14 cellular contexts compared by ENCODE assay signal in the genomic region with DNA sequence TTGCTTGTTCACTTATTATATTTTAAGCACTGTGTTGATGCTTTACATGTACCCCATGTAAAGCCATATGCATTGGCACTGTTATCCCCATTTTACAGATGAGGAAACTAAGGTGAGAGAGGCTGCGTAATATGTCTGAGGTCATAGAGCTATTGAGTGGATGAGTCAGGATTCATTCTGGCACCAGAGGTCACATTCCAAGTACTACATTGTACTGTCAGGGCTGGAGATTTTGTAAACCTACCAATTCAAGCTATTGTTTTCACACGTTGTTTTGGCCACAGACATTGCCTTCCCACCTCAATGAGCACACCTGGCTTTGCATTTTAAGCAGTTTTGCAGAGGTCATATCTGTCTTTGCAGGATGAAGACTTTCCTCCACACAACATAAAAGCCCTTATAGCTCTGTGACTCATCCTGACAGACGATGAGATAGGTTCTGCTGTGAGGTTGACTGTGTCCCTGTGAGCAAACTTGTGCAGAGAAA. TPM values are rescaled to one million over a fixed set of nuclear protein-coding genes. Genes with fewer than 3 reads are reported as not detected.
DNase-seq lines count a peak whose midpoint lies in the region; ATAC-seq, FAIRE-seq and TF ChIP-seq lines count a peak whose summit lies in the region.
"Had no signal": no experiment of that assay in that cellular context is flagged by ENCODE, and none has a peak within 500 bp of the region (broad histone marks: within the 10 kb centered on the region; RNA-seq: fewer than 3 reads in every experiment).

No MANE protein-coding gene starts in this region.

- no peaks in the 10 kb centered on the region for H3K36me3 ChIP-seq in bronchial epithelial cell (ENCODE audit: control insufficient read depth, insufficient read depth, low read length)
- H3K36me3 ChIP-seq in MM.1S (replicated peaks; ENCODE audit: insufficient read depth, low read length) = no peaks in the 10 kb centered on the region
- no peaks in the 10 kb centered on the region for H3K36me3 ChIP-seq in gastroesophageal sphincter
- H3K36me3 ChIP-seq: Peyer's patch, right lobe of liver had no signal

- peak; percentile 70 for FAIRE-seq in bronchial epithelial cell (lab: Jason Lieb, UNC)
- FAIRE-seq: GM18507 had no signal

- WGBS in gastroesophageal sphincter (ENCODE audit: low coverage in 1 of 2), 2 donors = 65 to 67% methylated on average over 3 of the region's 3 CpGs

- no peak for TF ChIP-seq POLR2A in gastroesophageal sphincter (IDR thresholded peaks at IDR 0.05)

- H3K9me2 ChIP-seq in MM.1S (replicated peaks; ENCODE audit: insufficient read depth, low read length) = no peaks in the 10 kb centered on the region

- no peaks in the 10 kb centered on the region for H3K79me2 ChIP-seq in MM.1S (ENCODE audit: low read length)

- H3K4me3 ChIP-seq in bronchial epithelial cell (ENCODE audit: low read depth, low read length) = no peak overlapping the region
- H3K4me3 ChIP-seq in MM.1S (ENCODE audit: low read length) = no peak overlapping the region
- no peak overlapping the region for H3K4me3 ChIP-seq in gastroesophageal sphincter
- H3K4me3 ChIP-seq: Peyer's patch, right lobe of liver had no signal

- no peak overlapping the region for H3K27ac ChIP-seq in MM.1S (ENCODE audit: low read length)
- H3K27ac ChIP-seq in gastroesophageal sphincter = no peak overlapping the region
- H3K27ac ChIP-seq: Peyer's patch, right lobe of liver had no signal

- H3K4me1 ChIP-seq in MM.1S (ENCODE audit: low read length) (no peaks in the 10 kb centered on the region), gastroesophageal sphincter (peaks cover 0 to 19% (median 4%) of the 10 kb centered on the region in 3 donors)
- H3K4me1 ChIP-seq: Peyer's patch, right lobe of liver had no signal

- intact Hi-C loops in left colon (cut with DNase I, micrococcal nuclease) = no loop called here

- no peaks in the 10 kb centered on the region for H3F3A ChIP-seq in MM.1S (ENCODE audit: insufficient read depth, low read length)

- H3K9me3 ChIP-seq in MM.1S (replicated peaks; ENCODE audit: insufficient read depth, low read length) = no peaks in the 10 kb centered on the region
- no peaks in the 10 kb centered on the region for H3K9me3 ChIP-seq in gastroesophageal sphincter
- H3K9me3 ChIP-seq: Peyer's patch, right lobe of liver had no signal

- no peak for TF ChIP-seq CTCF in bronchial epithelial cell (IDR thresholded peaks at IDR 0.05; ENCODE audit: insufficient read depth, low read length, severe bottlenecking)
- TF ChIP-seq CTCF in MM.1S (IDR thresholded peaks at IDR 0.05; ENCODE audit: low read length) = no peak
- TF ChIP-seq CTCF in gastroesophageal sphincter (IDR thresholded peaks at IDR 0.05) = no peak

- no peak overlapping the region for H3K4me2 ChIP-seq in MM.1S (ENCODE audit: low read depth, low read length)

- ATAC-seq in left colon = peak; percentile 73
- ATAC-seq in gastroesophageal sphincter = no peak

- no peak overlapping the region for H2AFZ ChIP-seq in MM.1S (ENCODE audit: low read length)

- DNase-seq in EL = peak; percentile 72
- peak; percentile 56 for DNase-seq in LHCN-M2 (ENCODE audit: low read depth)
- DNase-seq in bronchial epithelial cell (ENCODE audit: low read depth) = peak; percentile 81
- no peak for DNase-seq in left colon
- no peak for DNase-seq in MM.1S
- DNase-seq in cerebellum (ENCODE audit: low spot score) = no peak
- DNase-seq in NCI-H1105 (lab: John Stamatoyannopoulos, UW) = no peak
- DNase-seq: activated T-cell treated with anti-CD3 and anti-CD28 coated beads for 4 hours; central memory CD4-positive, alpha-beta T cell; hippocampal formation; Peyer's patch; right lobe of liver had no signal

- H3K27me3 ChIP-seq in bronchial epithelial cell (ENCODE audit: control insufficient read depth, insufficient read depth, low read length) (no peaks in the 10 kb centered on the region), MM.1S (replicated peaks; ENCODE audit: insufficient read depth, low read length) (no peaks in the 10 kb centered on the region), gastroesophageal sphincter (no peaks in the 10 kb centered on the region)
- H3K27me3 ChIP-seq: Peyer's patch, right lobe of liver had no signal

- TF ChIP-seq EP300 in gastroesophageal sphincter (IDR thresholded peaks at IDR 0.05) = no peak

- no peak overlapping the region for H3K9ac ChIP-seq in MM.1S (ENCODE audit: low read length)

- no peaks in the 10 kb centered on the region for H4K20me1 ChIP-seq in MM.1S (ENCODE audit: insufficient read depth, low read length)

RNA-seq across cellular contexts. Expression of a gene that starts 33.2 kb away (rescaled TPM):
- total RNA-seq in LHCN-M2 (2014; rRNA removed) (10.1 and 13.4 TPM in 2 replicates), bronchial epithelial cell (8.8 and 9.5 TPM in 2 replicates), left colon (10 to 100 TPM; 31.8 to 32.0 TPM), gastroesophageal sphincter (100 to 1,000 TPM in 2 of 4 donors, 10 to 100 TPM in 2; 52.0 to 135 (median 88.4) TPM), cerebellum (54.9 TPM)
- 6.6 TPM for polyA plus RNA-seq in LHCN-M2 (2012)

RNA-seq across cellular contexts. Expression of a gene that starts 34.4 kb away (rescaled TPM):
- total RNA-seq in LHCN-M2 (2014; rRNA removed) (18.0 and 20.0 TPM in 2 replicates), bronchial epithelial cell (26.0 and 30.5 TPM in 2 replicates), left colon (10 to 100 TPM; 21.6 to 25.0 TPM), gastroesophageal sphincter (10 to 100 TPM; 20.9 to 25.6 (median 23.2) TPM), cerebellum (20.1 TPM)
- 13.7 TPM for polyA plus RNA-seq in LHCN-M2 (2012)

Comparison
In these comparisons a context has a peak if more than half of its experiments do, and no peak if none do; other contexts are left out.
1. DNase-seq: peak in EL (single experiment), LHCN-M2 (single experiment) and bronchial epithelial cell (single experiment); none in left colon (0 of 2), MM.1S (single experiment), cerebellum (single experiment) and NCI-H1105 (single experiment).